9 cellular contexts compared by ENCODE assay signal in the genomic region with DNA sequence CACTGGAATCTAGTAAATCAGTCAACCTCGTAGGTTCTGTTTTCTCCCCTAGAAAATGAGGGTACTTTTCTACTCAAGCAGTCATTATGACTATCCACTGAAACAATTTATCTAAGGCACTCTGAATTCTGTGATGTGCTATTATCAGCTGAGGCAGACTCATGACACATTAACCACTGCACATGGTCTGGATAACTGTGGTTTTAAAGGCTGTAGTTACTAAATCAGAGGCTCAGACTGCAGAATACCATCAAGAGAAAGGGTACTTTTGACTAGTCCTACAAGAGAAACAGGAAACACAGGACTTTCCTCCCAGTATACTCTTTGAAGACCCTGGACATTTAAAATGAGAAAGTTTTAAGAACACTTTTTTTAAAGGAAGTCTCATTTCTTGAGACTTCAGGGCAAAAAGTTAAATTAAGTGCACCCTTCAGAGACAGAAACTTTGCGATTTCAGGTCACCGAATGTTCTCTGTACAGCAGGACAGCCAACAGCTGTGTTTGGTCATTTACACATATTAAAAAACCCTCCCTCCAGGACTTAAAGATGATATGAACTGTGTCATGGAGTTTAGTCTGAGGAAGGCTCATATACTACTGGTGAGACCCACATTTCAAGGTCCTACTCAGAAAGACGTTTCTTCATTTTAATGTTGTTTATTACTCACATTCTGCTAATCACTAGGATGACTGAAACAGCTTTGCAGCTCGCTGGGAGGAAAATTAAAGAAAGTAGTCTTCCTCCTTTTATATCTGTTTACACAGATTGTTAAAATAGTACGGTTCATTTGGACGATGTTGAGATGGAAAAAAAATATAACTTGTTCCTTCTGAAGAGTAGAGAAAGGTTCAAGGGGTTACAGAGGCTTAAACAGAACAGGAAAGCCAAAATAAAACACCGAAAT. TPM values are rescaled to one million over a fixed set of nuclear protein-coding genes. Genes with fewer than 3 reads are reported as not detected.
A peak's percentile ranks its signal among the peaks of the same experiment; 100 is the strongest.
DNase-seq lines count a peak whose midpoint lies in the region; ATAC-seq and TF ChIP-seq lines count a peak whose summit lies in the region.
"Had no signal": no experiment of that assay in that cellular context is flagged by ENCODE, and none has a peak within 500 bp of the region (broad histone marks: within the 10 kb centered on the region; RNA-seq: fewer than 3 reads in every experiment).

No MANE protein-coding gene starts in this region.

- intact Hi-C loops in sciatic nerve (cut with DNase I), result no loop called here
- intact Hi-C loops in testis (cut with DNase I; ENCODE audit: low total_unique reads), result no loop called here

- WGBS in testis, 2 donors, result 49 to 50% methylated on average over 8 of the region's 8 CpGs

- peak overlapping the region in 1 of 2 donors; percentile 69 for H3K27ac ChIP-seq in testis
- H3K27ac ChIP-seq: right lobe of liver had no signal

- H3K9me3 ChIP-seq in testis, result no peaks in the 10 kb centered on the region
- H3K9me3 ChIP-seq: right lobe of liver had no signal

- no peak for TF ChIP-seq POLR2A in testis (IDR thresholded peaks at IDR 0.05)

- peaks cover 25% of the 10 kb centered on the region for H3K4me1 ChIP-seq in testis
- H3K4me1 ChIP-seq: right lobe of liver had no signal

- H3K27me3 ChIP-seq in testis, result no peaks in the 10 kb centered on the region
- H3K27me3 ChIP-seq: right lobe of liver had no signal

- H3K36me3 ChIP-seq in testis (ENCODE audit: low read depth, missing control alignments), result no peaks in the 10 kb centered on the region
- H3K36me3 ChIP-seq: right lobe of liver had no signal

- no peak overlapping the region for H3K4me3 ChIP-seq in testis
- H3K4me3 ChIP-seq: right lobe of liver had no signal

- DNase-seq in GM20000 (ENCODE audit: low spot score), result peak; percentile 23
- peak; percentile 33 for DNase-seq in LoVo (ENCODE audit: low spot score)
- DNase-seq in dedifferentiated amniotic fluid mesenchymal stem cell (ENCODE audit: extremely low spot score), result peak; percentile 86
- DNase-seq in sciatic nerve (ENCODE audit: low spot score), result no peak
- no peak for DNase-seq in hypothalamus (lab: John Stamatoyannopoulos, UW)
- DNase-seq in HuH-7.5 (ENCODE audit: low spot score), result no peak
- no peak for DNase-seq in testis
- DNase-seq in germinal center (ENCODE audit: low spot score), result no peak
- DNase-seq: right lobe of liver had no signal

- peak; percentile 76 for ATAC-seq in sciatic nerve

- TF ChIP-seq CTCF in GM20000 (IDR thresholded peaks at IDR 0.05; ENCODE audit: extremely low read depth, missing control alignments), result no peak
- TF ChIP-seq CTCF in testis (IDR thresholded peaks at IDR 0.05), result no peak

RNA-seq across cellular contexts. Expression of a gene that starts 19.9 kb away (rescaled TPM):
- 70.0 TPM for total RNA-seq in sciatic nerve
- 10 to 100 TPM; 64.3 to 84.1 TPM for total RNA-seq in testis
- 12.8 TPM for polyA plus RNA-seq in testis (ENCODE audit: insufficient read depth, low read depth, low replicate concordance)

Comparison
In these comparisons a context has a peak if more than half of its experiments do, and no peak if none do; other contexts are left out.
1. DNase-seq: peak in GM20000 (single experiment), LoVo (single experiment) and dedifferentiated amniotic fluid mesenchymal stem cell (single experiment); none in sciatic nerve (single experiment), hypothalamus (0 of 51), HuH-7.5 (single experiment), testis (single experiment) and germinal center (single experiment).